Comparison of ENCODE assay signal across 12 cellular contexts in genomic region chr15:63492541-63493077, GRCh38. TPM values are rescaled to one million over a fixed set of nuclear protein-coding genes. Genes with fewer than 3 reads are reported as not detected.
DNase-seq lines count a peak whose midpoint lies in the region; ATAC-seq and TF ChIP-seq lines count a peak whose summit lies in the region.
"Had no signal": no experiment of that assay in that cellular context is flagged by ENCODE, and none has a peak within 500 bp of the region (broad histone marks: within the 10 kb centered on the region; RNA-seq: fewer than 3 reads in every experiment).

No MANE protein-coding gene starts in this region.

- H3K36me3 ChIP-seq in PC-3 (ENCODE audit: low read depth, low read length): no peaks in the 10 kb centered on the region
- H3K36me3 ChIP-seq in skeletal muscle satellite cell (ENCODE audit: insufficient read depth, low read length): no peaks in the 10 kb centered on the region
- H3K36me3 ChIP-seq in tibial artery: no peaks in the 10 kb centered on the region
- H3K36me3 ChIP-seq: brain microvascular endothelial cell had no signal

- H2AFZ ChIP-seq in PC-3 (ENCODE audit: low read length): 0 out of 2 replicates have a peak overlapping the region, but pooled peaks have one; percentile 19

- H3K9me2 ChIP-seq in PC-3 (replicated peaks; ENCODE audit: low read length): no peaks in the 10 kb centered on the region

- no peaks in the 10 kb centered on the region for H3K79me2 ChIP-seq in PC-3 (ENCODE audit: low read length)

- no peaks in the 10 kb centered on the region for H4K20me1 ChIP-seq in PC-3 (ENCODE audit: low read length)

- H3K9ac ChIP-seq in PC-3 (ENCODE audit: low read length) (no peak overlapping the region; the same call in 1 of the 2 replicates), skeletal muscle satellite cell (ENCODE audit: low read depth, low read length) (no peak overlapping the region)

- H3K9me3 ChIP-seq in PC-3 (ENCODE audit: low read length) (no peaks in the 10 kb centered on the region), skeletal muscle satellite cell (replicated peaks; ENCODE audit: low read length) (no peaks in the 10 kb centered on the region), tibial artery (no peaks in the 10 kb centered on the region)

- H3K4me3 ChIP-seq in PC-3 (ENCODE audit: low read length) (no peak overlapping the region; the same call in 1 of the 2 replicates), skeletal muscle satellite cell (ENCODE audit: low read length) (no peak overlapping the region), tibial artery (no peak overlapping the region)

- peak; percentile 72 for ATAC-seq in PC-3
- no peak for ATAC-seq in GM18861 (IDR thresholded peaks at IDR 0.05; ENCODE audit: unreplicated experiment)

- H3K27ac ChIP-seq in PC-3 (ENCODE audit: low read length) (peak overlapping the region; percentile 67), tibial artery (no peak overlapping the region)
- H3K27ac ChIP-seq: brain microvascular endothelial cell had no signal

- H3K27me3 ChIP-seq in PC-3 (ENCODE audit: low read length) (no peaks in the 10 kb centered on the region), skeletal muscle satellite cell (ENCODE audit: control insufficient read depth, insufficient read depth, low read length) (peaks cover 16% of the 10 kb centered on the region), tibial artery (peaks cover 0 to 6% of the 10 kb centered on the region in 2 donors)
- H3K27me3 ChIP-seq: brain microvascular endothelial cell had no signal

- peak; percentile 80 for DNase-seq in Daoy (ENCODE audit: low read depth)
- peak; percentile 68 for DNase-seq in PC-3
- DNase-seq in fibroblast of peridontal ligament (ENCODE audit: extremely low read depth): peak; percentile 71
- no peak for DNase-seq in tibial artery
- no peak for DNase-seq in SHP77 treated with DMSO at 0.1 percent for 48 hours (lab: John Stamatoyannopoulos, UW)
- no peak for DNase-seq in head of caudate nucleus
- DNase-seq: activated CD8-positive, alpha-beta memory T cell treated with anti-CD3 and anti-CD28 coated beads, Interleukin-2, amount 50 U/mL, for 4 hours; NCI-H187 treated with DMSO at 0.1 percent for 48 hours; stimulated activated naive CD4-positive, alpha-beta T cell treated with Interleukin-2 at 50 U/mL for 16 hours had no signal

- BruUV-seq in PC-3 (replicated peaks; lab: Mats Ljungman, UMichigan): no TSS peak

- intact Hi-C loops in PC-3 (cut with micrococcal nuclease): no loop called here
- intact Hi-C loops in tibial artery (cut with DNase I; ENCODE audit: low total_unique reads): no loop called here
- intact Hi-C loops in head of caudate nucleus (cut with DNase I): no loop called here

- TF ChIP-seq CTCF in PC-3 (conservative IDR thresholded peaks at IDR 0.05; ENCODE audit: low read depth, low read length) (no peak), tibial artery (IDR thresholded peaks at IDR 0.05) (no peak)

- H3K4me1 ChIP-seq in PC-3 (ENCODE audit: insufficient read depth, low read length) (peaks cover 54% of the 10 kb centered on the region), skeletal muscle satellite cell (ENCODE audit: control insufficient read depth, insufficient read depth, low read length) (peaks cover 12% of the 10 kb centered on the region), tibial artery (peaks cover 0 to under 1% (median 0%) of the 10 kb centered on the region in 4 donors)

- peak overlapping the region; percentile 72 for H3K4me2 ChIP-seq in PC-3 (ENCODE audit: low read length)
- peak overlapping the region; percentile 37 for H3K4me2 ChIP-seq in skeletal muscle satellite cell (ENCODE audit: low read length)

- POLR2A ChIA-PET in PC-3 (lab: Charles Lee; ENCODE audit: unreplicated experiment): interaction anchor here (0.6 kb wide), 1 partner anchor 30 kb away, joined by 6 read pairs; no protein-coding TSS in a partner anchor

- CTCF ChIA-PET in PC-3 (lab: Charles Lee): no interaction called here

- H3F3A ChIP-seq in PC-3 (ENCODE audit: low read length, unreplicated experiment): no peaks in the 10 kb centered on the region

RNA-seq across cellular contexts. Expression of gene USP3, which starts 11.8 kb away (rescaled TPM):
- 28.1 and 35.7 TPM in 2 replicates for total RNA-seq in Daoy (2014; rRNA removed; shearing (Covaris generic))
- 26.9 and 27.3 TPM in 2 replicates for total RNA-seq in PC-3 (2014; rRNA removed)
- total RNA-seq in skeletal muscle satellite cell (2012; rRNA removed): 32.1 and 37.0 TPM in 2 replicates

Comparison
In these comparisons a context has a peak if more than half of its experiments do, and no peak if none do; other contexts are left out.
1. DNase-seq: peak in Daoy (single experiment), PC-3 (single experiment) and fibroblast of peridontal ligament (single experiment); none in tibial artery (0 of 2), SHP77 treated with DMSO at 0.1 percent for 48 hours (single experiment) and head of caudate nucleus (0 of 42).